In the genomic region with DNA sequence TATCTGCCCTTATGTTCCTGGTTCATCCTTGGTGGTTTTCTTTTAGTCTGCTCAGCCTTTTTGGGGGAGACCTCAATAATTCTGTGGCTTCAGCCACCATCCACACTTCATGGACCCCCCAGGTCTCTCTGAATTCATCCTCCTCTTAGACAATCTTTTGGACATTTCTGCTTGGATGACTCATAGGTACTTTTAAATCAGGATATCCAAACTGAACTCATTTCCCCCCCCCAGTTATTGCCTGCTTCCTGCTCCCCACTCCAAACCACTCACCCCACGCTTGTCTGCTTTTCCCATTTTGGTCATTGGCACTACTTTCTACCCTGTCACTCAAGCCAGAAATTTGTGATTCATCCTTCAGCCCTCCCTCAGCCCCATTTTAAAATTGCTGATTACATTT, we compare ENCODE assay signal across 13 cellular contexts.
DNase-seq lines count a peak whose midpoint lies in the region; ATAC-seq and TF ChIP-seq lines count a peak whose summit lies in the region.
"Had no signal": no experiment of that assay in that cellular context is flagged by ENCODE, and none has a peak within 500 bp of the region (broad histone marks: within the 10 kb centered on the region; RNA-seq: fewer than 3 reads in every experiment).

No MANE protein-coding gene starts in this region.

- H3K23me2 ChIP-seq in H9 (ENCODE audit: insufficient read length, low read depth, low read length, poor library complexity, severe bottlenecking): no peaks in the 10 kb centered on the region

- H3K4ac ChIP-seq in H9 (ENCODE audit: low read depth, low read length): no peak overlapping the region

- no peak overlapping the region for H4K5ac ChIP-seq in H9 (ENCODE audit: insufficient read length, low read depth, low read length)

- no peak overlapping the region for H2BK15ac ChIP-seq in H9 (ENCODE audit: low read depth, low read length)

- no peak for DNase-seq in H9
- peak; percentile 42 for DNase-seq in adipocyte (ENCODE audit: low read depth)
- peak; percentile 50 for DNase-seq in glomerular visceral epithelial cell (ENCODE audit: extremely low spot score)
- no peak for DNase-seq in spleen
- no peak for DNase-seq in SHP77 treated with DMSO at 0.1 percent for 48 hours (lab: John Stamatoyannopoulos, UW)
- DNase-seq: activated B cell treated with CpG ODN at 0.5 μM for 24 hours; Calu3; foreskin melanocyte; stimulated activated naive B cell treated with anti-CD40 and anti-IgM and Interleukin-4, amounts not matched to agents 10 μg/mL and 1 μg/mL and 100 μg/mL, for 72 hours had no signal

- peaks cover 14 to 18% of the 10 kb centered on the region in 2 experiments for H3K4me1 Mint-ChIP-seq in H9
- H3K4me1 Mint-ChIP-seq: activated B cell treated with CpG ODN at 0.5 μM for 24 hours; central memory CD8-positive, alpha-beta T cell; stimulated activated naive B cell treated with anti-CD40 and anti-IgM and Interleukin-4, amounts not matched to agents 10 μg/mL and 1 μg/mL and 100 μg/mL, for 72 hours had no signal

- TF ChIP-seq CTCF in H9 (conservative IDR thresholded peaks at IDR 0.05): no peak
- TF ChIP-seq CTCF in spleen (IDR thresholded peaks at IDR 0.05 in 8 of 11, conservative IDR thresholded peaks at IDR 0.05 in 3 of 11): no peak

- no peak overlapping the region for H2BK120ac ChIP-seq in H9 (ENCODE audit: low read depth, low read length, poor library complexity, severe bottlenecking)

- H3K14ac ChIP-seq in H9 (ENCODE audit: insufficient read depth, low read length): no peak overlapping the region

- TF ChIP-seq POLR2A in spleen (IDR thresholded peaks at IDR 0.05): no peak

- no peak overlapping the region for H3K27ac ChIP-seq in H9 (ENCODE audit: insufficient read length, low read depth, low read length)
- peak overlapping the region in 7 of 8 donors; percentile 0 to 48 (median 27) for H3K27ac ChIP-seq in spleen

- H3K27me3 ChIP-seq in H9 (ENCODE audit: insufficient read depth, low read length): no peaks in the 10 kb centered on the region
- H3K27me3 ChIP-seq in adipocyte (replicated peaks; ENCODE audit: control insufficient read depth, insufficient read depth, low read length): no peaks in the 10 kb centered on the region
- H3K27me3 ChIP-seq in spleen (replicated peaks in 1 of 7): no peaks in the 10 kb centered on the region

- no peak overlapping the region for H2AK5ac ChIP-seq in H9 (ENCODE audit: insufficient read length, low read length)

- H3K27ac Mint-ChIP-seq in H9: peak overlapping the region in 2 of 3 experiments; percentile 2 to 36; a peak in 3 of 7 replicates
- H3K27ac Mint-ChIP-seq: activated B cell treated with CpG ODN at 0.5 μM for 24 hours; stimulated activated naive B cell treated with anti-CD40 and anti-IgM and Interleukin-4, amounts not matched to agents 10 μg/mL and 1 μg/mL and 100 μg/mL, for 72 hours had no signal

- no peaks in the 10 kb centered on the region for H3K79me2 ChIP-seq in H9 (ENCODE audit: insufficient read depth, low read length)

- H3K4me2 ChIP-seq in H9 (ENCODE audit: insufficient read depth, insufficient read length, low read length): no peak overlapping the region

- H4K20me1 ChIP-seq in H9 (ENCODE audit: control insufficient read depth, insufficient read depth, insufficient read length): no peaks in the 10 kb centered on the region

- ATAC-seq in GM21529 (IDR thresholded peaks at IDR 0.05; ENCODE audit: unreplicated experiment): no peak
- ATAC-seq in HG02678 (IDR thresholded peaks at IDR 0.05; ENCODE audit: unreplicated experiment): no peak
- ATAC-seq in HG02571 (IDR thresholded peaks at IDR 0.05; ENCODE audit: unreplicated experiment): no peak
- ATAC-seq: stimulated activated naive B cell treated with anti-CD40 and anti-IgM and Interleukin-4, amounts not matched to agents 10 μg/mL and 1 μg/mL and 100 μg/mL, for 72 hours had no signal

- no peak overlapping the region for H3K18ac ChIP-seq in H9 (ENCODE audit: insufficient read length, low read depth, low read length)

- H3K36me3 Mint-ChIP-seq in H9 (ENCODE audit: insufficient read depth in 1 of 3, low read depth in 3 of 3): peaks cover under 1 to 9% (median 8%) of the 10 kb centered on the region in 3 experiments; a peak in 6 of 7 replicates
- H3K36me3 Mint-ChIP-seq: stimulated activated naive B cell treated with anti-CD40 and anti-IgM and Interleukin-4, amounts not matched to agents 10 μg/mL and 1 μg/mL and 100 μg/mL, for 72 hours had no signal

- H3K23ac ChIP-seq in H9 (ENCODE audit: insufficient read length, low read depth, low read length): no peak overlapping the region

- no peaks in the 10 kb centered on the region for H3K36me3 ChIP-seq in adipocyte (ENCODE audit: control insufficient read depth, insufficient read depth, low read length, severe bottlenecking)
- H3K36me3 ChIP-seq in spleen: no peaks in the 10 kb centered on the region

- intact Hi-C loops in spleen (cut with DNase I; ENCODE audit: low total_unique reads): no loop called here

- WGBS in H9 (ENCODE audit: extremely low coverage, insufficient read length, low lambda C conversion rate): no CpG with 5 or more reads among the region's 1 CpG
- WGBS in spleen, 5 donors: 13 to 59% (median 24%) methylated on average over 1 of the region's 1 CpG

- no peak overlapping the region for H4K8ac ChIP-seq in H9 (replicated peaks; ENCODE audit: insufficient read length, low read depth, low read length)

- H3K56ac ChIP-seq in H9 (ENCODE audit: insufficient read length, low read depth, low read length): no peak overlapping the region

- peaks cover 2% of the 10 kb centered on the region for H3K27me3 Mint-ChIP-seq in H9 (ENCODE audit: low read depth)

- no peak overlapping the region for H2BK5ac ChIP-seq in H9 (ENCODE audit: insufficient read length, low read length)

- no peak overlapping the region for H2BK12ac ChIP-seq in H9 (ENCODE audit: insufficient read length, low read depth, low read length)

- H3K4me1 ChIP-seq in H9 (ENCODE audit: insufficient read depth, low read length): no peaks in the 10 kb centered on the region
- H3K4me1 ChIP-seq in adipocyte (ENCODE audit: control insufficient read depth, insufficient read depth, low read length): peaks cover 40% of the 10 kb centered on the region
- peaks cover 0 to 33% (median 6%) of the 10 kb centered on the region in 6 donors for H3K4me1 ChIP-seq in spleen

- H3K9ac ChIP-seq in H9 (ENCODE audit: extremely low read depth, insufficient read length, low read length) (no peak overlapping the region), adipocyte (ENCODE audit: low read length) (no peak overlapping the region)

- H3K9me3 Mint-ChIP-seq in H9: peaks cover 8 to 12% of the 10 kb centered on the region in 2 experiments
- H3K9me3 Mint-ChIP-seq: activated B cell treated with CpG ODN at 0.5 μM for 24 hours; central memory CD8-positive, alpha-beta T cell; stimulated activated naive B cell treated with anti-CD40 and anti-IgM and Interleukin-4, amounts not matched to agents 10 μg/mL and 1 μg/mL and 100 μg/mL, for 72 hours had no signal

- H3K4me3 ChIP-seq in adipocyte (ENCODE audit: low read length) (no peak overlapping the region), spleen (no peak overlapping the region)

- no peak overlapping the region for H2BK20ac ChIP-seq in H9 (ENCODE audit: low read depth, low read length, poor library complexity, severe bottlenecking)

- H4K91ac ChIP-seq in H9 (ENCODE audit: insufficient read length, low read depth, low read length): no peak overlapping the region

- H3T11ph ChIP-seq in H9 (ENCODE audit: low read length): no peak overlapping the region

- H3K9me3 ChIP-seq in H9 (ENCODE audit: control insufficient read depth, low read depth, low read length) (no peaks in the 10 kb centered on the region), adipocyte (ENCODE audit: control insufficient read depth, low read length) (no peaks in the 10 kb centered on the region), spleen (no peaks in the 10 kb centered on the region)

- no peaks in the 10 kb centered on the region for H3K79me1 ChIP-seq in H9 (ENCODE audit: insufficient read depth, low read depth, low read length, poor library complexity, severe bottlenecking)

- H2AFZ ChIP-seq in H9 (ENCODE audit: low read length): no peak overlapping the region

- no peak overlapping the region for H3K4me3 Mint-ChIP-seq in H9
- H3K4me3 Mint-ChIP-seq: activated B cell treated with CpG ODN at 0.5 μM for 24 hours; central memory CD8-positive, alpha-beta T cell; stimulated activated naive B cell treated with anti-CD40 and anti-IgM and Interleukin-4, amounts not matched to agents 10 μg/mL and 1 μg/mL and 100 μg/mL, for 72 hours had no signal

Comparison
In these comparisons a context has a peak if more than half of its experiments do, and no peak if none do; other contexts are left out.
1. DNase-seq: peak in adipocyte (single experiment) and glomerular visceral epithelial cell (single experiment); none in H9 (single experiment), spleen (single experiment) and SHP77 treated with DMSO at 0.1 percent for 48 hours (single experiment).